23 cellular contexts compared by ENCODE assay signal in genomic region chr9:8224381-8224791, GRCh38.
DNase-seq lines count a peak whose midpoint lies in the region; ATAC-seq and TF ChIP-seq lines count a peak whose summit lies in the region.
"Had no signal": no experiment of that assay in that cellular context is flagged by ENCODE, and none has a peak within 500 bp of the region (broad histone marks: within the 10 kb centered on the region; RNA-seq: fewer than 3 reads in every experiment).

No MANE protein-coding gene starts in this region.

- no peak for TF ChIP-seq CTCF in astrocyte of the spinal cord (IDR thresholded peaks at IDR 0.05; ENCODE audit: low read depth, low read length)

- intact Hi-C loops in posterior vena cava (cut with DNase I), result no loop called here

- no peaks in the 10 kb centered on the region for H3K36me3 Mint-ChIP-seq in activated T-helper 17 cell treated with anti-CD3 and anti-CD28 coated beads, Interleukin-2, amount 50 U/mL, for 72 hours (ENCODE audit: low read depth)

- H3K27me3 Mint-ChIP-seq in activated T-helper 17 cell treated with anti-CD3 and anti-CD28 coated beads, Interleukin-2, amount 50 U/mL, for 72 hours, result no peaks in the 10 kb centered on the region

- no peak overlapping the region for H3K4me3 ChIP-seq in astrocyte of the spinal cord (ENCODE audit: low read depth, low read length)
- H3K4me3 ChIP-seq: BLaER1 treated with 17β-estradiol and CSF1 and Interleukin-3, amounts not matched to agents 10 nM and 100 nM; GM12878; GM23248; heart left ventricle; prostate gland; upper lobe of left lung had no signal

- H3K9me3 Mint-ChIP-seq in activated T-helper 17 cell treated with anti-CD3 and anti-CD28 coated beads, Interleukin-2, amount 50 U/mL, for 72 hours, result no peaks in the 10 kb centered on the region

- in situ Hi-C loops in astrocyte of the spinal cord (cut with HindIII; ENCODE audit: low sequenced_read_pairs), result no loop called here

- no peak for ATAC-seq in activated T-helper 17 cell treated with anti-CD3 and anti-CD28 coated beads, Interleukin-2, amount 50 U/mL, for 72 hours (replicated peaks)
- ATAC-seq: GM12878, heart left ventricle, PC-3 had no signal

- no peak overlapping the region for H3K27ac Mint-ChIP-seq in activated T-helper 17 cell treated with anti-CD3 and anti-CD28 coated beads, Interleukin-2, amount 50 U/mL, for 72 hours

- H3K4me3 Mint-ChIP-seq in activated T-helper 17 cell treated with anti-CD3 and anti-CD28 coated beads, Interleukin-2, amount 50 U/mL, for 72 hours, result no peak overlapping the region

- H3K4me1 Mint-ChIP-seq in activated T-helper 17 cell treated with anti-CD3 and anti-CD28 coated beads, Interleukin-2, amount 50 U/mL, for 72 hours, result no peaks in the 10 kb centered on the region

- DNase-seq in A172 (ENCODE audit: low spot score) (peak; percentile 37), HT1080 (ENCODE audit: low read depth) (peak; percentile 85), astrocyte of the spinal cord (ENCODE audit: low read depth, low spot score) (peak; percentile 87), left kidney (ENCODE audit: low read depth, low spot score) (peak; percentile 72), posterior vena cava (ENCODE audit: low spot score) (no peak), HK-2 (ENCODE audit: unreplicated experiment) (no peak), OCI-M2 (lab: John Stamatoyannopoulos, UW; ENCODE audit: unreplicated experiment) (no peak)
- DNase-seq: activated CD4-positive, alpha-beta T cell treated with anti-CD3 and anti-CD28 coated beads, Interleukin-2, amount 50 U/mL, for 48 hours; activated effector memory CD4-positive, alpha-beta T cell treated with Interleukin-2 at 50 U/mL for 16 hours; Caco-2; GM23248; heart left ventricle; Karpas-422; NCI-H1048; NCI-H1694 treated with DMSO at 0.1 percent for 48 hours; NCI-H226; PC-3; SHP77 treated with DMSO at 0.1 percent for 48 hours; upper lobe of left lung had no signal

Comparison
In these comparisons a context has a peak if more than half of its experiments do, and no peak if none do; other contexts are left out.
1. DNase-seq: peak in A172 (single experiment), HT1080 (single experiment), astrocyte of the spinal cord (single experiment) and left kidney (single experiment); none in posterior vena cava (single experiment), HK-2 (single experiment) and OCI-M2 (single experiment).